In the genomic region with DNA sequence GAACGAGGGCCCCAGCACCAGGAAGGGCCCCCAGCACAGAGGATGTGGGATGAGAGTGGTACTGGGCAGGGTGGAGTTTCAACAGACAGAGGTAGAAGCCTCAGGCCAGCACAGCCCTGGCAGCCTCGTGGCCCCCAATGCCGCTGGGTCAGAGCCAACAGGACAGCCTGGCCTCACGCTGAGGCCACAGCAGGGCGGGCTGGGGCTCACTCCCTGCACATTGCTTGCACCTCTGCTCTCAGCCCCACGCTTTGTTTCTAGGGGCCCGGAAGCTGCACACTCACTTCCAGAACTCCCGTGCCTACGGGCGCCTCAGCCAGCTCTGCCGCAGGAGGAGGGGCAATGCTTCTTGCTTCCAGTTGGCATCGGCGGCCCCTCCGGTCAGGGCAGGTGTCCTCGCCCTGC, we compare ENCODE assay signal across 26 cellular contexts.
DNase-seq lines count a peak whose midpoint lies in the region; ATAC-seq and TF ChIP-seq lines count a peak whose summit lies in the region.
"Had no signal": no experiment of that assay in that cellular context is flagged by ENCODE, and none has a peak within 500 bp of the region (broad histone marks: within the 10 kb centered on the region; RNA-seq: fewer than 3 reads in every experiment).

No MANE protein-coding gene starts in this region.

- ATAC-seq in lower lobe of right lung (peak; percentile 5 to 41), GM19351 (IDR thresholded peaks at IDR 0.05; ENCODE audit: unreplicated experiment) (no peak)
- ATAC-seq: gastrocnemius medialis; stimulated activated naive CD8-positive, alpha-beta T cell treated with anti-CD3 and anti-CD28 coated beads, Interleukin-15, amount 100 ng/mL, for 72 hours had no signal

- intact Hi-C loops in lower lobe of right lung (cut with DNase I): no loop called here
- intact Hi-C loops in activated naive CD4-positive, alpha-beta T cell treated with anti-CD3 and anti-CD28 coated beads for 36 hours (cut with micrococcal nuclease): no loop called here

- TF ChIP-seq CTCF in GM12864 (IDR thresholded peaks at IDR 0.05; ENCODE audit: low read depth, low read length, missing control alignments) (no peak), OCI-LY1 (IDR thresholded peaks at IDR 0.05; ENCODE audit: low read length) (no peak), lower lobe of right lung (IDR thresholded peaks at IDR 0.05) (no peak)

- CTCF ChIA-PET in activated naive CD4-positive, alpha-beta T cell treated with anti-CD3 and anti-CD28 coated beads for 36 hours (lab: Charles Lee): no interaction called here

- H3K4me1 ChIP-seq in BLaER1 (peaks cover 65% of the 10 kb centered on the region), OCI-LY1 (ENCODE audit: insufficient read depth, low read length, severe bottlenecking) (peaks cover 50% of the 10 kb centered on the region), lower lobe of right lung (peaks cover 5% of the 10 kb centered on the region)
- H3K4me1 ChIP-seq: gastrocnemius medialis, neural progenitor cell, sigmoid colon, thyroid gland had no signal

- H3K4me3 ChIP-seq in BLaER1 (no peak overlapping the region), GM12864 (ENCODE audit: low read depth, low read length) (peak overlapping the region; percentile 44), OCI-LY1 (ENCODE audit: low read depth, low read length, poor library complexity, severe bottlenecking) (peak overlapping the region; percentile 58), lower lobe of right lung (no peak overlapping the region)
- H3K4me3 ChIP-seq: esophagus muscularis mucosa, gastrocnemius medialis, neural progenitor cell, sigmoid colon, thyroid gland had no signal

- no peak overlapping the region for H3K27ac Mint-ChIP-seq in activated naive CD4-positive, alpha-beta T cell treated with anti-CD3 and anti-CD28 coated beads for 36 hours

- H3K36me3 ChIP-seq in BLaER1: no peaks in the 10 kb centered on the region
- H3K36me3 ChIP-seq in OCI-LY1 (ENCODE audit: insufficient read depth, low read length): no peaks in the 10 kb centered on the region
- no peaks in the 10 kb centered on the region for H3K36me3 ChIP-seq in lower lobe of right lung
- H3K36me3 ChIP-seq: esophagus muscularis mucosa, gastrocnemius medialis, neural progenitor cell, sigmoid colon, thyroid gland had no signal

- no peaks in the 10 kb centered on the region; the same call in 1 of the 2 replicates for H3F3A ChIP-seq in OCI-LY1 (ENCODE audit: insufficient read depth, low read length)

- no peaks in the 10 kb centered on the region for H3K9me2 ChIP-seq in OCI-LY1 (ENCODE audit: low read depth, low read length)

- H4K20me1 ChIP-seq in BLaER1: no peaks in the 10 kb centered on the region
- H4K20me1 ChIP-seq in OCI-LY1 (ENCODE audit: insufficient read depth, low read length): no peaks in the 10 kb centered on the region

- H3K36me3 Mint-ChIP-seq in activated naive CD4-positive, alpha-beta T cell treated with anti-CD3 and anti-CD28 coated beads for 36 hours (ENCODE audit: low read depth): no peaks in the 10 kb centered on the region
- H3K36me3 Mint-ChIP-seq: neural progenitor cell had no signal

- H3K4me1 Mint-ChIP-seq in activated naive CD4-positive, alpha-beta T cell treated with anti-CD3 and anti-CD28 coated beads for 36 hours (ENCODE audit: low read depth): peaks cover 8% of the 10 kb centered on the region

- H3K79me2 ChIP-seq in OCI-LY1 (ENCODE audit: insufficient read depth, low read length): no peaks in the 10 kb centered on the region

- H3K27ac ChIP-seq in BLaER1 (no peak overlapping the region), OCI-LY1 (ENCODE audit: low read depth, low read length, poor library complexity, severe bottlenecking) (peak overlapping the region; percentile 97), lower lobe of right lung (no peak overlapping the region)
- H3K27ac ChIP-seq: esophagus muscularis mucosa, gastrocnemius medialis, neural progenitor cell, sigmoid colon, thyroid gland had no signal

- H3K9ac ChIP-seq in BLaER1: no peak overlapping the region
- H3K9ac ChIP-seq in OCI-LY1 (ENCODE audit: low read length): peak overlapping the region; percentile 75
- H3K9ac ChIP-seq: neural progenitor cell had no signal

- H3K4me2 ChIP-seq in BLaER1: peak overlapping the region; percentile 76
- H3K4me2 ChIP-seq in OCI-LY1 (ENCODE audit: low read length): peak overlapping the region; percentile 64
- H3K4me2 ChIP-seq: neural progenitor cell had no signal

- H3K27me3 ChIP-seq in BLaER1 (no peaks in the 10 kb centered on the region), OCI-LY1 (ENCODE audit: insufficient read depth, low read length) (no peaks in the 10 kb centered on the region), lower lobe of right lung (ENCODE audit: low read depth) (no peaks in the 10 kb centered on the region)
- H3K27me3 ChIP-seq: esophagus muscularis mucosa, gastrocnemius medialis, neural progenitor cell, sigmoid colon, thyroid gland had no signal

- H3K27me3 Mint-ChIP-seq in activated naive CD4-positive, alpha-beta T cell treated with anti-CD3 and anti-CD28 coated beads for 36 hours (ENCODE audit: low read depth): no peaks in the 10 kb centered on the region
- H3K27me3 Mint-ChIP-seq: activated T-cell treated with anti-CD3 and anti-CD28 coated beads, Interleukin-2, amount 50 U/mL, for 24 hours; stimulated activated naive CD8-positive, alpha-beta T cell treated with anti-CD3 and anti-CD28 coated beads, Interleukin-15, amount 100 ng/mL, for 72 hours had no signal

- H2AFZ ChIP-seq in OCI-LY1 (ENCODE audit: low read length): no peak overlapping the region
- H2AFZ ChIP-seq: neural progenitor cell had no signal

- H3K9me3 Mint-ChIP-seq in activated naive CD4-positive, alpha-beta T cell treated with anti-CD3 and anti-CD28 coated beads for 36 hours: no peaks in the 10 kb centered on the region
- H3K9me3 Mint-ChIP-seq: activated T-cell treated with anti-CD3 and anti-CD28 coated beads, Interleukin-2, amount 50 U/mL, for 24 hours; neural progenitor cell; stimulated activated naive CD8-positive, alpha-beta T cell treated with anti-CD3 and anti-CD28 coated beads, Interleukin-15, amount 100 ng/mL, for 72 hours had no signal

- H3K4me3 Mint-ChIP-seq in activated naive CD4-positive, alpha-beta T cell treated with anti-CD3 and anti-CD28 coated beads for 36 hours: no peak overlapping the region
- H3K4me3 Mint-ChIP-seq: activated T-cell treated with anti-CD3 and anti-CD28 coated beads, Interleukin-2, amount 50 U/mL, for 24 hours; neural progenitor cell; stimulated activated naive CD8-positive, alpha-beta T cell treated with anti-CD3 and anti-CD28 coated beads, Interleukin-15, amount 100 ng/mL, for 72 hours had no signal

- H3K9me3 ChIP-seq in BLaER1: no peaks in the 10 kb centered on the region
- H3K9me3 ChIP-seq in OCI-LY1 (ENCODE audit: low read length): no peaks in the 10 kb centered on the region
- no peaks in the 10 kb centered on the region for H3K9me3 ChIP-seq in lower lobe of right lung
- H3K9me3 ChIP-seq: esophagus muscularis mucosa, gastrocnemius medialis, sigmoid colon, thyroid gland had no signal

- no peak for DNase-seq in GM12864 (ENCODE audit: low read depth)
- no peak for DNase-seq in lower lobe of right lung
- no peak for DNase-seq in NCI-H128 (lab: John Stamatoyannopoulos, UW; ENCODE audit: unreplicated experiment)
- DNase-seq in activated naive CD4-positive, alpha-beta T cell treated with anti-CD3 and anti-CD28 coated beads for 36 hours: no peak
- no peak for DNase-seq in hippocampal formation (lab: John Stamatoyannopoulos, UW)
- DNase-seq: activated T-cell treated with anti-CD3 and anti-CD28 coated beads, Interleukin-2, amount 50 U/mL, for 24 hours; anterior cingulate cortex; cortex of kidney; gastrocnemius medialis; islet precursor cell; NCI-H1048; NCI-H2029; OCI-M1; posterior cingulate gyrus; SIG-M5; sigmoid colon; stimulated activated CD4-positive, alpha-beta T cell treated with anti-CD3 and anti-CD28 coated beads, Interleukin-15, amount 100 ng/mL, for 24 hours; stimulated activated naive CD8-positive, alpha-beta T cell treated with anti-CD3 and anti-CD28 coated beads, Interleukin-15, amount 100 ng/mL, for 72 hours; SW 1271; T1000; thyroid gland had no signal

Comparison
In these comparisons a context has a peak if more than half of its experiments do, and no peak if none do; other contexts are left out.
1. H3K4me3 ChIP-seq: peak in GM12864 (single experiment) and OCI-LY1 (single experiment); none in BLaER1 (single experiment) and lower lobe of right lung (single experiment).